In the genomic region with DNA sequence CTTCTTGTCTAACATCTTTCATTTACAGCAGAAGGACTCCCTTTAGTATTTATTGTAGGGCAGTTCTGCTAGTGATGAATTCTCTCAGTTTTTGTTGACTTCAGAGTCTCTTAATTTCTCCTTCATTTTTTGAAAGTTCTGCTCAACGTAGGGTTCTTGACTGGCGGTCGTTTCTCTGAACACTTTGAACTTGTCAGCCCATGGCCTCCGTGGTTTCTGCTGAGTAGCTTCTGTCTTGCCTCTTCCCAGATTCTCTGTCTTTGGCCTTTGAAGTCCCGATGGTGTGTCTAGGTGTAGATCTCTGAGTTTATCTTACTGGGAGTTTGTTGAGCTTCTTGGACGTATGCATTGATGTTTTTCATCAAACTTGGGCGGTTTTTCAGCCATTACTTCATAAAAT, we compare ENCODE assay signal across 22 cellular contexts. TPM values are rescaled to one million over a fixed set of nuclear protein-coding genes. Genes with fewer than 3 reads are reported as not detected.
"Had no signal": no experiment of that assay in that cellular context is flagged by ENCODE, and none has a peak within 500 bp of the region (broad histone marks: within the 10 kb centered on the region; RNA-seq: fewer than 3 reads in every experiment).

No MANE protein-coding gene starts in this region.

- DNase-seq: IMR-90, Kasumi-1, KG1, MM.1S, NCI-H1092 treated with DMSO at 0.1 percent for 48 hours, NCI-H1436, NCI-H187, NCI-H2029, NCI-H2081 treated with DMSO at 0.1 percent for 48 hours, NCI-H2171, NCI-H226, NCI-H446, NCI-H510A, NCI-H524 treated with DMSO at 0.1 percent for 48 hours, NCI-H69, NCI-H774, RPMI8226, SHP77, SK-N-SH, SW 1271 had no signal

- ATAC-seq: HepG2 had no signal

- H3K9me3 ChIP-seq: SK-N-SH had no signal

RNA-seq across cellular contexts. Expression of a gene that starts 55.1 kb away (rescaled TPM):
- total RNA-seq: HT1080, IMR-90 had no signal
